9 cellular contexts compared by ENCODE assay signal in genomic region chr17:30380106-30380420, GRCh38. TPM values are rescaled to one million over a fixed set of nuclear protein-coding genes. Genes with fewer than 3 reads are reported as not detected.
DNase-seq lines count a peak whose midpoint lies in the region; ATAC-seq, FAIRE-seq and TF ChIP-seq lines count a peak whose summit lies in the region.
"Had no signal": no experiment of that assay in that cellular context is flagged by ENCODE, and none has a peak within 500 bp of the region (broad histone marks: within the 10 kb centered on the region; RNA-seq: fewer than 3 reads in every experiment).

No MANE protein-coding gene starts in this region.

- no peaks in the 10 kb centered on the region for H3K27me3 Mint-ChIP-seq in central memory CD8-positive, alpha-beta T cell
- no peaks in the 10 kb centered on the region for H3K27me3 Mint-ChIP-seq in naive thymus-derived CD4-positive, alpha-beta T cell

- TF ChIP-seq POLR2A in GM12891 (IDR thresholded peaks at IDR 0.05; ENCODE audit: low read depth, low read length): no peak

- H3K9me3 Mint-ChIP-seq in central memory CD8-positive, alpha-beta T cell: no peaks in the 10 kb centered on the region
- peaks cover 0 to 4% (median 0%) of the 10 kb centered on the region in 11 donors for H3K9me3 Mint-ChIP-seq in naive thymus-derived CD4-positive, alpha-beta T cell

- POLR2A ChIA-PET in naive thymus-derived CD4-positive, alpha-beta T cell (lab: Charles Lee): interaction anchor here (1.1 kb wide), 2 partner anchors 15 to 19 kb away, joined by 3 read pairs; no protein-coding TSS in a partner anchor

- H3K4me1 Mint-ChIP-seq in central memory CD8-positive, alpha-beta T cell: peaks cover 64% of the 10 kb centered on the region
- peaks cover 36 to 69% (median 58%) of the 10 kb centered on the region in 7 donors for H3K4me1 Mint-ChIP-seq in naive thymus-derived CD4-positive, alpha-beta T cell

- H3K27ac ChIP-seq in naive thymus-derived CD4-positive, alpha-beta T cell (ENCODE audit: low read depth, low read length): peak overlapping the region; percentile 81

- intact Hi-C loops in naive thymus-derived CD4-positive, alpha-beta T cell (cut with micrococcal nuclease): no loop called here

- peaks cover 19% of the 10 kb centered on the region for H3K36me3 Mint-ChIP-seq in central memory CD8-positive, alpha-beta T cell (ENCODE audit: insufficient read depth)
- H3K36me3 Mint-ChIP-seq in naive thymus-derived CD4-positive, alpha-beta T cell: peaks cover 0 to 3% (median 0%) of the 10 kb centered on the region in 5 donors

- H3K27ac Mint-ChIP-seq in central memory CD8-positive, alpha-beta T cell (ENCODE audit: low read depth): peak overlapping the region; percentile 53
- peak overlapping the region in 6 of 9 donors; percentile 6 to 82 (median 46) for H3K27ac Mint-ChIP-seq in naive thymus-derived CD4-positive, alpha-beta T cell

- CTCF ChIA-PET in naive thymus-derived CD4-positive, alpha-beta T cell (lab: Charles Lee): no interaction called here

- H3K4me3 Mint-ChIP-seq in central memory CD8-positive, alpha-beta T cell: peak overlapping the region; percentile 83
- peak overlapping the region; percentile 80 to 96 (median 90) for H3K4me3 Mint-ChIP-seq in naive thymus-derived CD4-positive, alpha-beta T cell

- no peaks in the 10 kb centered on the region for H3K27me3 ChIP-seq in naive thymus-derived CD4-positive, alpha-beta T cell (ENCODE audit: control insufficient read depth in 2 of 2, insufficient read depth in 2 of 2, low read length in 2 of 2)

- H3K9me3 ChIP-seq in naive thymus-derived CD4-positive, alpha-beta T cell (ENCODE audit: control insufficient read depth in 2 of 3, low read length in 3 of 3): no peaks in the 10 kb centered on the region

- ATAC-seq in central memory CD8-positive, alpha-beta T cell (replicated peaks; ENCODE audit: extremely low read depth, poor library complexity, severe bottlenecking): no peak
- ATAC-seq in naive thymus-derived CD4-positive, alpha-beta T cell: no peak
- no peak for ATAC-seq in GM19397 (IDR thresholded peaks at IDR 0.05; ENCODE audit: unreplicated experiment)
- no peak for ATAC-seq in GM19395 (IDR thresholded peaks at IDR 0.05; ENCODE audit: unreplicated experiment)

- peaks cover 20 to 50% of the 10 kb centered on the region in 2 donors for H3K4me1 ChIP-seq in naive thymus-derived CD4-positive, alpha-beta T cell (ENCODE audit: control insufficient read depth in 2 of 2, insufficient read depth in 2 of 2, low read length in 2 of 2)

- H3K36me3 ChIP-seq in naive thymus-derived CD4-positive, alpha-beta T cell (ENCODE audit: control insufficient read depth in 2 of 3, insufficient read depth in 3 of 3, low read length in 3 of 3): peaks cover 0 to 5% (median 0%) of the 10 kb centered on the region in 3 experiments

- FAIRE-seq in GM12891 (lab: Jason Lieb, UNC): peak; percentile 76
- FAIRE-seq: TTC549 had no signal

- H3K4me3 ChIP-seq in naive thymus-derived CD4-positive, alpha-beta T cell (ENCODE audit: low read length): peak overlapping the region; percentile 76

- DNase-seq in GM12891 (ENCODE audit: insufficient read length, low spot score) (no peak), M059J (ENCODE audit: low read depth) (peak; percentile 18), NCI-H1930 (lab: John Stamatoyannopoulos, UW) (no peak), SK-N-DZ (ENCODE audit: low spot score) (no peak)
- no peak for DNase-seq in central memory CD8-positive, alpha-beta T cell (ENCODE audit: low spot score in 2 of 2)
- no peak for DNase-seq in naive thymus-derived CD4-positive, alpha-beta T cell

TF ChIP-seq in GM12891, 5 proteins besides CTCF, POLR2A, EP300 and RAD21:
- TF ChIP-seq POU2F2 (IDR thresholded peaks at IDR 0.05; ENCODE audit: low read depth, low read length): peak; percentile 92
- no peak for TF ChIP-seq TAF1 (IDR thresholded peaks at IDR 0.05; ENCODE audit: low read depth, low read length)

RNA-seq across cellular contexts. Expression of gene CPD, which starts 1.3 kb away (rescaled TPM):
- 3.3 TPM for polyA plus RNA-seq in GM12891 (2012; ENCODE audit: low read depth, missing spikeins)
- 29.6 and 52.3 TPM in 2 replicates for total RNA-seq in M059J (2014; rRNA removed; shearing (Covaris generic))
- total RNA-seq in naive thymus-derived CD4-positive, alpha-beta T cell: 10 to 100 TPM; 16.5 to 52.9 (median 22.6) TPM
- 10 to 100 TPM; 14.9 to 17.3 TPM for polyA plus RNA-seq in naive thymus-derived CD4-positive, alpha-beta T cell
- polyA plus RNA-seq in SK-N-DZ (2014; cell fraction: cytosol; rRNA removed): 16.9 and 19.7 TPM in 2 replicates
- polyA plus RNA-seq in SK-N-DZ (2014; cell fraction: nucleus; rRNA removed): 10.7 and 11.1 TPM in 2 replicates

RNA-seq across cellular contexts. Expression of gene TMIGD1, which starts 46.2 kb away (rescaled TPM):
- polyA plus RNA-seq in GM12891 (2012; ENCODE audit: low read depth, missing spikeins): not detected
- total RNA-seq in M059J (2014; rRNA removed; shearing (Covaris generic)): not detected in 2 replicates
- total RNA-seq in naive thymus-derived CD4-positive, alpha-beta T cell: not detected
- not detected for polyA plus RNA-seq in naive thymus-derived CD4-positive, alpha-beta T cell
- polyA plus RNA-seq in SK-N-DZ (2014; cell fraction: cytosol; rRNA removed): not detected in 2 replicates
- not detected in 2 replicates for polyA plus RNA-seq in SK-N-DZ (2014; cell fraction: nucleus; rRNA removed)
